Comparison of ENCODE assay signal across 12 cellular contexts in genomic region chr11:955154-956049, GRCh38. TPM values are rescaled to one million over a fixed set of nuclear protein-coding genes. Genes with fewer than 3 reads are reported as not detected.
A peak's percentile ranks its signal among the peaks of the same experiment; 100 is the strongest.
DNase-seq lines count a peak whose midpoint lies in the region; ATAC-seq, FAIRE-seq and TF ChIP-seq lines count a peak whose summit lies in the region.
"Had no signal": no experiment of that assay in that cellular context is flagged by ENCODE, and none has a peak within 500 bp of the region (broad histone marks: within the 10 kb centered on the region; RNA-seq: fewer than 3 reads in every experiment).

No MANE protein-coding gene starts in this region.

- H3K36me3 ChIP-seq in BLaER1 treated with 17β-estradiol and CSF1 and Interleukin-3, amounts not matched to agents 10 nM and 100 nM: peaks cover 37 to 85% (median 50%) of the 10 kb centered on the region in 11 experiments
- H3K36me3 ChIP-seq in GM23338 (ENCODE audit: insufficient read depth) (no peaks in the 10 kb centered on the region), K562 (ENCODE audit: control insufficient read depth, insufficient read depth, low read length) (peaks cover 14% of the 10 kb centered on the region; the same call in 2 of the 3 replicates), A673 (ENCODE audit: insufficient read depth, low read length, poor library complexity, severe bottlenecking) (peaks cover 3% of the 10 kb centered on the region)

- H3K4me3 Mint-ChIP-seq in GM23338: no peak overlapping the region
- H3K4me3 Mint-ChIP-seq in mesothelial cell of epicardium: no peak overlapping the region

- no peak overlapping the region for H3K4me3 ChIP-seq in BLaER1 treated with 17β-estradiol and CSF1 and Interleukin-3, amounts not matched to agents 10 nM and 100 nM
- no peak overlapping the region for H3K4me3 ChIP-seq in GM23338
- no peak overlapping the region for H3K4me3 ChIP-seq in K562
- H3K4me3 ChIP-seq in A673 (ENCODE audit: low read depth, low read length, poor library complexity, severe bottlenecking): no peak overlapping the region
- H3K4me3 ChIP-seq: upper lobe of left lung had no signal

- POLR2A ChIA-PET in K562 (lab: Yijun Ruan, JAX): interaction anchor here (1.3 to 1.5 kb wide), 3 partner anchors 22 to 27 kb away, joined by 3 to 4 read pairs (median 3); no protein-coding TSS in a partner anchor
- POLR2A ChIA-PET in A673 (lab: Charles Lee; ENCODE audit: low non-redundant PET): no interaction called here

- no peak for DNase-seq in GM23338 (ENCODE audit: low spot score)
- DNase-seq in K562 (ENCODE audit: extremely low read depth in 1 of 4, low spot score in 3 of 4): no peak
- no peak for DNase-seq in mesothelial cell of epicardium (ENCODE audit: low spot score in 2 of 2, unreplicated experiment in 2 of 2)
- DNase-seq in A673 (ENCODE audit: low spot score): no peak
- no peak for DNase-seq in stimulated activated CD4-positive, alpha-beta T cell treated with anti-CD3 and anti-CD28 coated beads, Interleukin-4, amount 100 ng/mL, for 4 hours
- DNase-seq: activated T-cell treated with anti-CD3 and anti-CD28 coated beads, Interleukin-2, amount 50 U/mL, for 48 hours; Karpas-422; upper lobe of left lung had no signal

- intact Hi-C loops in K562 (cut with micrococcal nuclease): no loop called here
- intact Hi-C loops in A673 (cut with micrococcal nuclease; ENCODE audit: unreplicated experiment): no loop called here

- H3K9ac ChIP-seq in BLaER1 treated with 17β-estradiol and CSF1 and Interleukin-3, amounts not matched to agents 10 nM and 100 nM: peak overlapping the region in 7 of 11 experiments; percentile 10 to 56 (median 42); a peak in 9 of 22 replicates
- peak overlapping the region in 1 of 2 experiments; percentile 30; a peak in 2 of 4 replicates for H3K9ac ChIP-seq in K562 (ENCODE audit: insufficient read depth in 1 of 2, low read depth in 2 of 2, low read length in 2 of 2)
- H3K9ac ChIP-seq: parathyroid adenoma had no signal

- H3K9me1 ChIP-seq in K562 (ENCODE audit: control insufficient read depth, insufficient read depth, low read length): no peaks in the 10 kb centered on the region

- H3K9me2 ChIP-seq in GM23338 (ENCODE audit: insufficient read depth): no peaks in the 10 kb centered on the region

- in situ Hi-C loops in K562 (cut with MboI): no loop called here

- TF ChIP-seq EP300 in K562 (IDR thresholded peaks at IDR 0.05; ENCODE audit: low read length): no peak

- peak overlapping the region; percentile 70 for H3K27ac Mint-ChIP-seq in GM23338
- H3K27ac Mint-ChIP-seq in mesothelial cell of epicardium: peak overlapping the region; percentile 68

- H3K9me3 ChIP-seq in BLaER1 treated with 17β-estradiol and CSF1 and Interleukin-3, amounts not matched to agents 10 nM and 100 nM (replicated peaks in 1 of 11): 0 out of 22 replicates have a peak, but pooled peaks cover 0 to under 1% (median 0%) of the 10 kb centered on the region in 11 experiments
- H3K9me3 ChIP-seq in K562 (replicated peaks; ENCODE audit: control insufficient read depth, insufficient read depth, low read depth, low read length) (no peaks in the 10 kb centered on the region), A673 (ENCODE audit: low read depth, low read length, poor library complexity, severe bottlenecking) (no peaks in the 10 kb centered on the region)
- H3K9me3 ChIP-seq: upper lobe of left lung had no signal

- TF ChIP-seq CTCF in GM23338 (conservative IDR thresholded peaks at IDR 0.05; ENCODE audit: low read depth in 2 of 2) (no peak), K562 (IDR thresholded peaks at IDR 0.05 in 2 of 3, conservative IDR thresholded peaks at IDR 0.05 in 1 of 3; ENCODE audit: insufficient read depth in 2 of 3, low read depth in 1 of 3, low read length in 3 of 3) (no peak), mesothelial cell of epicardium (IDR thresholded peaks at IDR 0.05; ENCODE audit: unreplicated experiment) (no peak), A673 (conservative IDR thresholded peaks at IDR 0.05; ENCODE audit: low read depth, low read length) (no peak)

- H2AFZ ChIP-seq in GM23338 (no peak overlapping the region), K562 (ENCODE audit: low read depth, low read length) (no peak overlapping the region)
- H2AFZ ChIP-seq: parathyroid adenoma had no signal

- H3K36me3 Mint-ChIP-seq in GM23338 (ENCODE audit: low read depth) (peaks cover 16% of the 10 kb centered on the region; the same call in 2 of the 3 replicates), mesothelial cell of epicardium (peaks cover 6% of the 10 kb centered on the region)

- peaks cover 34 to 50% (median 46%) of the 10 kb centered on the region in 10 experiments for H3K4me1 ChIP-seq in BLaER1 treated with 17β-estradiol and CSF1 and Interleukin-3, amounts not matched to agents 10 nM and 100 nM
- H3K4me1 ChIP-seq in GM23338 (ENCODE audit: insufficient read depth): peaks cover 21% of the 10 kb centered on the region
- H3K4me1 ChIP-seq in K562 (replicated peaks in 1 of 2; ENCODE audit: control insufficient read depth in 2 of 2, insufficient read depth in 2 of 2, low read length in 2 of 2): peaks cover 0 to 5% of the 10 kb centered on the region in 2 experiments; a peak in 2 of 5 replicates
- no peaks in the 10 kb centered on the region for H3K4me1 ChIP-seq in A673 (ENCODE audit: insufficient read depth, low read length, poor library complexity, severe bottlenecking)

- peak overlapping the region in 6 of 11 experiments; percentile 10 to 51 (median 34); a peak in 8 of 22 replicates for H3K27ac ChIP-seq in BLaER1 treated with 17β-estradiol and CSF1 and Interleukin-3, amounts not matched to agents 10 nM and 100 nM
- peak overlapping the region; percentile 51 for H3K27ac ChIP-seq in GM23338 (ENCODE audit: low read depth)
- H3K27ac ChIP-seq in K562 (ENCODE audit: extremely low read depth, low read depth, low read length): no peak overlapping the region
- H3K27ac ChIP-seq in A673 (ENCODE audit: low read depth, low read length, poor library complexity, severe bottlenecking): no peak overlapping the region
- H3K27ac ChIP-seq: parathyroid adenoma had no signal

- TF ChIP-seq RAD21 in K562 (CRISPR knock-in tag; conservative IDR thresholded peaks at IDR 0.05 in 1 of 2, IDR thresholded peaks at IDR 0.05 in 1 of 2): no peak

- peak; percentile 68 for ATAC-seq in GM23338
- peak; percentile 26; the same call in 2 of the 3 replicates for ATAC-seq in K562
- no peak for ATAC-seq in HG02678 (IDR thresholded peaks at IDR 0.05; ENCODE audit: unreplicated experiment)
- ATAC-seq in GM18870 (IDR thresholded peaks at IDR 0.05; ENCODE audit: unreplicated experiment): no peak

- peaks cover 40% of the 10 kb centered on the region for H3K4me1 Mint-ChIP-seq in GM23338
- peaks cover 60% of the 10 kb centered on the region for H3K4me1 Mint-ChIP-seq in mesothelial cell of epicardium

- H3K27me3 Mint-ChIP-seq in GM23338 (ENCODE audit: insufficient read depth, low read depth, poor library complexity) (peaks cover 6% of the 10 kb centered on the region), mesothelial cell of epicardium (ENCODE audit: low read depth) (no peaks in the 10 kb centered on the region)

- H3F3A ChIP-seq in GM23338 (replicated peaks; ENCODE audit: low read depth): 0 out of 2 replicates have a peak, but pooled peaks cover 9% of the 10 kb centered on the region

- BruUV-seq in K562 (replicated peaks; lab: Mats Ljungman, UMichigan): no TSS peak
- no TSS peak for BruUV-seq in A673 (replicated peaks; lab: Mats Ljungman, UMichigan)

- CTCF ChIA-PET in K562 (lab: Yijun Ruan, JAX; ENCODE audit: low intra/inter-chr PET ratio): no interaction called here
- CTCF ChIA-PET in A673 (lab: Charles Lee): no interaction called here

- H3K4me2 ChIP-seq in BLaER1 treated with 17β-estradiol and CSF1 and Interleukin-3, amounts not matched to agents 10 nM and 100 nM: peak overlapping the region; percentile 56 to 81 (median 71)
- H3K4me2 ChIP-seq in GM23338 (no peak overlapping the region; the same call in 1 of the 2 replicates), K562 (ENCODE audit: insufficient read depth, low read length) (no peak overlapping the region)

- H4K20me1 ChIP-seq in BLaER1 treated with 17β-estradiol and CSF1 and Interleukin-3, amounts not matched to agents 10 nM and 100 nM: peaks cover 77 to 100% (median 94%) of the 10 kb centered on the region in 11 experiments
- H4K20me1 ChIP-seq in GM23338 (replicated peaks; ENCODE audit: insufficient read depth) (peaks cover 15% of the 10 kb centered on the region), K562 (replicated peaks; ENCODE audit: control insufficient read depth, insufficient read depth, low read length) (no peaks in the 10 kb centered on the region)

- WGBS in K562 (ENCODE audit: insufficient coverage, low coverage, missing lambda C conversion rate): 78% methylated on average over 15 of the region's 15 CpGs

- H3K79me2 ChIP-seq in GM23338 (replicated peaks; ENCODE audit: insufficient read depth): peaks cover 79% of the 10 kb centered on the region
- H3K79me2 ChIP-seq in K562 (ENCODE audit: control insufficient read depth, insufficient read depth, low read length): peaks cover 21% of the 10 kb centered on the region; the same call in 1 of the 3 replicates

- no peaks in the 10 kb centered on the region for H3K27me3 ChIP-seq in BLaER1 treated with 17β-estradiol and CSF1 and Interleukin-3, amounts not matched to agents 10 nM and 100 nM
- H3K27me3 ChIP-seq in GM23338 (ENCODE audit: insufficient read depth) (no peaks in the 10 kb centered on the region), K562 (ENCODE audit: control insufficient read depth in 2 of 2, insufficient read depth in 2 of 2, low read length in 2 of 2) (no peaks in the 10 kb centered on the region), A673 (replicated peaks; ENCODE audit: insufficient read depth, low read depth, low read length, poor library complexity) (no peaks in the 10 kb centered on the region)
- H3K27me3 ChIP-seq: upper lobe of left lung had no signal

- TF ChIP-seq POLR2A in K562 (conservative IDR thresholded peaks at IDR 0.05): no peak

- no peak for FAIRE-seq in K562 (lab: Jason Lieb, UNC)

- H3K9me3 Mint-ChIP-seq in GM23338 (no peaks in the 10 kb centered on the region), mesothelial cell of epicardium (no peaks in the 10 kb centered on the region)

RNA-seq across cellular contexts. Expression of gene AP2A2, which starts 29.7 kb away (rescaled TPM):
- total RNA-seq in GM23338 (2014; rRNA removed; shearing (Covaris generic)): 36.4 and 47.5 TPM in 2 replicates
- polyA plus RNA-seq in GM23338 (2016; fragmentation: Nextera tagmentation; extraction: Ambion mirVana) (23.7 and 28.4 TPM in 2 replicates), K562 (2011; rRNA removed) (27.7 and 30.6 TPM in 2 replicates), K562 (2014; fragmentation: Illumina TruSeq; extraction: Trizol) (29.5 and 41.7 TPM in 2 replicates), K562 (2014; fragmentation: Nextera tagmentation; extraction: Ambion mirVana) (1 to 10 TPM in 1 of 2 experiments, under 1 TPM in 1; 0.69 to 1.3 TPM), K562 (2014; rRNA removed) (15.2 and 16.7 TPM in 2 replicates)
- total RNA-seq in K562 (2011; cell fraction: chromatin; rRNA removed; ENCODE audit: low replicate concordance): 125 and 255 TPM in 2 replicates
- 84.6 and 90.9 TPM in 2 replicates for total RNA-seq in K562 (2011; cell fraction: nucleolus; rRNA removed)
- total RNA-seq in K562 (2011; cell fraction: nucleoplasm; rRNA removed): 84.5 and 112 TPM in 2 replicates
- total RNA-seq in K562 (2014; rRNA removed) (8.1 and 11.0 TPM in 2 replicates), K562 (2014; rRNA removed; fragmentation: Illumina TruSeq; extraction: Trizol) (11.9 and 16.2 TPM in 2 replicates), K562 (2015; rRNA removed; fragmentation: Illumina TruSeq; extraction: Trizol) (19.8 and 22.8 TPM in 2 replicates), K562 (2021) (26.2 and 33.3 TPM in 2 replicates), mesothelial cell of epicardium (74.9 to 89.1 TPM (median 86.6 TPM) in 3 replicates), A673 (2021) (62.0 and 68.2 TPM in 2 replicates)
- 20.2 and 29.9 TPM in 2 replicates for polyA plus RNA-seq in K562 (2011; cell fraction: cytosol; rRNA removed)
- polyA plus RNA-seq in K562 (2011; cell fraction: nucleus; rRNA removed): 82.5 and 86.1 TPM in 2 replicates
- polyA plus RNA-seq in K562 (2012): 31.2 and 48.0 TPM in 2 replicates
- 21.8 and 29.8 TPM in 2 replicates for polyA minus RNA-seq in K562 (2011; rRNA and poly(A)+ RNA removed)
- 76.6 and 78.5 TPM in 2 replicates for polyA minus RNA-seq in K562 (2011; cell fraction: cytosol; rRNA and poly(A)+ RNA removed)
- polyA minus RNA-seq in K562 (2011; cell fraction: nucleus; rRNA and poly(A)+ RNA removed): 26.1 and 39.5 TPM in 2 replicates

RNA-seq across cellular contexts. Expression of gene CHID1, which starts 44.8 kb away (rescaled TPM):
- total RNA-seq in GM23338 (2014; rRNA removed; shearing (Covaris generic)): 51.2 and 67.3 TPM in 2 replicates
- polyA plus RNA-seq in GM23338 (2016; fragmentation: Nextera tagmentation; extraction: Ambion mirVana): 54.1 and 55.4 TPM in 2 replicates
- total RNA-seq in K562 (2011; cell fraction: chromatin; rRNA removed; ENCODE audit: low replicate concordance): 131 and 294 TPM in 2 replicates
- 219 and 240 TPM in 2 replicates for total RNA-seq in K562 (2011; cell fraction: nucleolus; rRNA removed)
- 152 and 195 TPM in 2 replicates for total RNA-seq in K562 (2011; cell fraction: nucleoplasm; rRNA removed)
- total RNA-seq in K562 (2014; rRNA removed): 39.8 and 54.6 TPM in 2 replicates
- 14.2 and 22.4 TPM in 2 replicates for total RNA-seq in K562 (2014; rRNA removed; fragmentation: Illumina TruSeq; extraction: Trizol)
- 35.6 and 35.8 TPM in 2 replicates for total RNA-seq in K562 (2015; rRNA removed; fragmentation: Illumina TruSeq; extraction: Trizol)
- total RNA-seq in K562 (2021): 108 and 114 TPM in 2 replicates
- polyA plus RNA-seq in K562 (2011; rRNA removed): 46.0 and 56.3 TPM in 2 replicates
- 80.3 and 118 TPM in 2 replicates for polyA plus RNA-seq in K562 (2011; cell fraction: cytosol; rRNA removed)
- 57.2 and 75.5 TPM in 2 replicates for polyA plus RNA-seq in K562 (2011; cell fraction: nucleus; rRNA removed)
- 82.8 and 102 TPM in 2 replicates for polyA plus RNA-seq in K562 (2012)
- 67.7 and 81.6 TPM in 2 replicates for polyA plus RNA-seq in K562 (2014; fragmentation: Illumina TruSeq; extraction: Trizol)
- 10 to 100 TPM; 15.1 to 29.6 TPM for polyA plus RNA-seq in K562 (2014; fragmentation: Nextera tagmentation; extraction: Ambion mirVana)
- 57.8 and 70.5 TPM in 2 replicates for polyA plus RNA-seq in K562 (2014; rRNA removed)
- 48.8 and 59.6 TPM in 2 replicates for polyA minus RNA-seq in K562 (2011; rRNA and poly(A)+ RNA removed)
- polyA minus RNA-seq in K562 (2011; cell fraction: cytosol; rRNA and poly(A)+ RNA removed): 54.2 and 58.6 TPM in 2 replicates
- polyA minus RNA-seq in K562 (2011; cell fraction: nucleus; rRNA and poly(A)+ RNA removed): 29.0 and 29.1 TPM in 2 replicates
- 88.3 to 95.9 TPM (median 95.4 TPM) in 3 replicates for total RNA-seq in mesothelial cell of epicardium
- 101 and 105 TPM in 2 replicates for total RNA-seq in A673 (2021)

Comparison
In these comparisons a context has a peak if more than half of its experiments do, and no peak if none do; other contexts are left out.
1. H3K27ac ChIP-seq: peak in BLaER1 treated with 17β-estradiol and CSF1 and Interleukin-3, amounts not matched to agents 10 nM and 100 nM (6 of 11) and GM23338 (single experiment); none in K562 (single experiment) and A673 (single experiment).
2. H3K4me2 ChIP-seq: peak in BLaER1 treated with 17β-estradiol and CSF1 and Interleukin-3, amounts not matched to agents 10 nM and 100 nM (11 of 11); none in GM23338 (single experiment) and K562 (single experiment).
3. ATAC-seq: peak in GM23338 (single experiment) and K562 (single experiment); none in HG02678 (single experiment) and GM18870 (single experiment).